In genomic region chr22:36065462-36065774, GRCh38 we compare ENCODE assay signal across 8 cellular contexts. TPM values are rescaled to one million over a fixed set of nuclear protein-coding genes. Genes with fewer than 3 reads are reported as not detected.
A peak's percentile ranks its signal among the peaks of the same experiment; 100 is the strongest.
DNase-seq lines count a peak whose midpoint lies in the region; ATAC-seq lines count a peak whose summit lies in the region.

No MANE protein-coding gene starts in this region.

- peaks cover 6% of the 10 kb centered on the region; the same call in 1 of the 2 replicates for H3K4me1 ChIP-seq in HUES64 (ENCODE audit: insufficient read depth, low read length)
- no peaks in the 10 kb centered on the region for H3K4me1 ChIP-seq in iPS-15b (ENCODE audit: control insufficient read depth, insufficient read depth, low read length)

- DNase-seq in activated naive CD8-positive, alpha-beta T cell treated with anti-CD3 and anti-CD28 coated beads, Interleukin-2, amount 50 U/mL, for 24 hours = no peak
- no peak for DNase-seq in stimulated activated CD4-positive, alpha-beta T cell treated with anti-CD3 and anti-CD28 coated beads, Interleukin-1b, Interleukin-23, amount 100 ng/mL, for 48 hours
- DNase-seq in iPS-NIHi7 (ENCODE audit: extremely low spot score) (no peak), SW 1271 (lab: John Stamatoyannopoulos, UW) (no peak), HK-2 (ENCODE audit: unreplicated experiment) (no peak)

- H3K36me3 ChIP-seq in HUES64 (ENCODE audit: insufficient read depth, low read length) = no peaks in the 10 kb centered on the region
- H3K36me3 ChIP-seq in iPS-15b (ENCODE audit: control insufficient read depth, insufficient read depth, low read length) = no peaks in the 10 kb centered on the region

- no peaks in the 10 kb centered on the region for H3K36me3 Mint-ChIP-seq in activated naive CD8-positive, alpha-beta T cell treated with anti-CD3 and anti-CD28 coated beads, Interleukin-2, amount 50 U/mL, for 24 hours (ENCODE audit: low read depth)
- no peaks in the 10 kb centered on the region for H3K36me3 Mint-ChIP-seq in stimulated activated memory B cell treated with anti-CD40 and anti-IgM and Interleukin-4, amounts not matched to agents 10 μg/mL and 1 μg/mL and 100 μg/mL, for 72 hours

- H3K27me3 ChIP-seq in HUES64 (ENCODE audit: insufficient read depth, low read length) (no peaks in the 10 kb centered on the region), iPS-15b (ENCODE audit: control insufficient read depth, insufficient read depth, low read length) (peaks cover 2% of the 10 kb centered on the region)

- H3K4me3 Mint-ChIP-seq in activated naive CD8-positive, alpha-beta T cell treated with anti-CD3 and anti-CD28 coated beads, Interleukin-2, amount 50 U/mL, for 24 hours = peak overlapping the region; percentile 78
- peak overlapping the region; percentile 70 for H3K4me3 Mint-ChIP-seq in stimulated activated memory B cell treated with anti-CD40 and anti-IgM and Interleukin-4, amounts not matched to agents 10 μg/mL and 1 μg/mL and 100 μg/mL, for 72 hours

- H3K9ac ChIP-seq in HUES64 (ENCODE audit: low read depth, low read length) (peak overlapping the region; percentile 82), iPS-15b (ENCODE audit: low read depth, low read length) (peak overlapping the region; percentile 38)

- peak; percentile 22 for ATAC-seq in activated naive CD8-positive, alpha-beta T cell treated with anti-CD3 and anti-CD28 coated beads, Interleukin-2, amount 50 U/mL, for 24 hours
- ATAC-seq in stimulated activated memory B cell treated with anti-CD40 and anti-IgM and Interleukin-4, amounts not matched to agents 10 μg/mL and 1 μg/mL and 100 μg/mL, for 72 hours = no peak

- H3K9me3 ChIP-seq in HUES64 (ENCODE audit: insufficient read depth, low read depth, low read length) (no peaks in the 10 kb centered on the region), iPS-15b (ENCODE audit: control insufficient read depth, insufficient read depth, low read length) (no peaks in the 10 kb centered on the region)

- peaks cover 3% of the 10 kb centered on the region for H3K27me3 Mint-ChIP-seq in activated naive CD8-positive, alpha-beta T cell treated with anti-CD3 and anti-CD28 coated beads, Interleukin-2, amount 50 U/mL, for 24 hours
- H3K27me3 Mint-ChIP-seq in stimulated activated memory B cell treated with anti-CD40 and anti-IgM and Interleukin-4, amounts not matched to agents 10 μg/mL and 1 μg/mL and 100 μg/mL, for 72 hours = peaks cover 44% of the 10 kb centered on the region

- peak overlapping the region; percentile 84 for H3K27ac Mint-ChIP-seq in activated naive CD8-positive, alpha-beta T cell treated with anti-CD3 and anti-CD28 coated beads, Interleukin-2, amount 50 U/mL, for 24 hours
- no peak overlapping the region for H3K27ac Mint-ChIP-seq in stimulated activated memory B cell treated with anti-CD40 and anti-IgM and Interleukin-4, amounts not matched to agents 10 μg/mL and 1 μg/mL and 100 μg/mL, for 72 hours

- H3K4me3 ChIP-seq in HUES64 (ENCODE audit: low read length) = peak overlapping the region; percentile 61
- peak overlapping the region; percentile 67 for H3K4me3 ChIP-seq in iPS-15b (ENCODE audit: low read depth, low read length)

- H3K9me3 Mint-ChIP-seq in activated naive CD8-positive, alpha-beta T cell treated with anti-CD3 and anti-CD28 coated beads, Interleukin-2, amount 50 U/mL, for 24 hours = no peaks in the 10 kb centered on the region
- H3K9me3 Mint-ChIP-seq in stimulated activated memory B cell treated with anti-CD40 and anti-IgM and Interleukin-4, amounts not matched to agents 10 μg/mL and 1 μg/mL and 100 μg/mL, for 72 hours = no peaks in the 10 kb centered on the region

- H3K27ac ChIP-seq in HUES64 (ENCODE audit: low read depth, low read length) = peak overlapping the region; percentile 6; the same call in 1 of the 2 replicates

- peaks cover 8% of the 10 kb centered on the region for H3K4me1 Mint-ChIP-seq in activated naive CD8-positive, alpha-beta T cell treated with anti-CD3 and anti-CD28 coated beads, Interleukin-2, amount 50 U/mL, for 24 hours
- peaks cover 13% of the 10 kb centered on the region for H3K4me1 Mint-ChIP-seq in stimulated activated memory B cell treated with anti-CD40 and anti-IgM and Interleukin-4, amounts not matched to agents 10 μg/mL and 1 μg/mL and 100 μg/mL, for 72 hours

- WGBS in HUES64 = 18% methylated on average over 5 of the region's 5 CpGs

RNA-seq across cellular contexts. Expression of gene RBFOX2, which starts 36.8 kb away (rescaled TPM):
- 88.1 TPM for polyA plus RNA-seq in HUES64 (2013, experiment 1 of 2)
- polyA plus RNA-seq in HUES64 (2013, experiment 2 of 2) = 106 TPM
